20 cellular contexts compared by ENCODE assay signal in genomic region chr10:125606406-125606805, GRCh38.
"Had no signal": no experiment of that assay in that cellular context is flagged by ENCODE, and none has a peak within 500 bp of the region (broad histone marks: within the 10 kb centered on the region; RNA-seq: fewer than 3 reads in every experiment).

No MANE protein-coding gene starts in this region.

- H3K9me3 Mint-ChIP-seq: activated CD4-positive, alpha-beta T cell treated with anti-CD3 and anti-CD28 coated beads, Interleukin-2, amount 10 ng/mL, durations not matched to agents 7 days and 5 days; activated CD8-positive, alpha-beta T cell treated with anti-CD3 and anti-CD28 coated beads for 36 hours; type B pancreatic cell had no signal

- H3K27ac Mint-ChIP-seq: activated CD4-positive, alpha-beta T cell treated with anti-CD3 and anti-CD28 coated beads, Interleukin-2, amount 10 ng/mL, durations not matched to agents 7 days and 5 days; activated CD8-positive, alpha-beta memory T cell treated with anti-CD3 and anti-CD28 coated beads, Interleukin-2, amount 10 ng/mL, durations not matched to agents 7 days and 5 days; activated CD8-positive, alpha-beta T cell treated with anti-CD3 and anti-CD28 coated beads for 36 hours; activated naive CD4-positive, alpha-beta T cell treated with anti-CD3 and anti-CD28 coated beads, Interleukin-2, amount 50 U/mL, for 72 hours; naive thymus-derived CD4-positive, alpha-beta T cell; T-helper 17 cell; type B pancreatic cell had no signal

- ATAC-seq: activated CD8-positive, alpha-beta memory T cell treated with anti-CD3 and anti-CD28 coated beads, Interleukin-2, amount 10 ng/mL, durations not matched to agents 7 days and 5 days; activated CD8-positive, alpha-beta T cell treated with anti-CD3 and anti-CD28 coated beads for 36 hours; activated naive CD4-positive, alpha-beta T cell treated with anti-CD3 and anti-CD28 coated beads, Interleukin-2, amount 50 U/mL, for 72 hours; naive thymus-derived CD4-positive, alpha-beta T cell; T-helper 17 cell had no signal

- H3K4me1 Mint-ChIP-seq: activated CD4-positive, alpha-beta T cell treated with anti-CD3 and anti-CD28 coated beads, Interleukin-2, amount 10 ng/mL, durations not matched to agents 7 days and 5 days; activated CD8-positive, alpha-beta memory T cell treated with anti-CD3 and anti-CD28 coated beads, Interleukin-2, amount 10 ng/mL, durations not matched to agents 7 days and 5 days; naive thymus-derived CD4-positive, alpha-beta T cell; neural crest cell; T-helper 17 cell had no signal

- H3K4me3 Mint-ChIP-seq: activated CD4-positive, alpha-beta T cell treated with anti-CD3 and anti-CD28 coated beads, Interleukin-2, amount 10 ng/mL, durations not matched to agents 7 days and 5 days; activated CD8-positive, alpha-beta memory T cell treated with anti-CD3 and anti-CD28 coated beads, Interleukin-2, amount 10 ng/mL, durations not matched to agents 7 days and 5 days; activated CD8-positive, alpha-beta T cell treated with anti-CD3 and anti-CD28 coated beads for 36 hours; naive thymus-derived CD4-positive, alpha-beta T cell; neural crest cell; T-helper 17 cell; type B pancreatic cell had no signal

- H3K27me3 Mint-ChIP-seq: activated CD4-positive, alpha-beta T cell treated with anti-CD3 and anti-CD28 coated beads, Interleukin-2, amount 10 ng/mL, durations not matched to agents 7 days and 5 days; activated CD8-positive, alpha-beta memory T cell treated with anti-CD3 and anti-CD28 coated beads, Interleukin-2, amount 10 ng/mL, durations not matched to agents 7 days and 5 days; T-helper 17 cell; type B pancreatic cell had no signal

- H3K36me3 Mint-ChIP-seq: activated CD8-positive, alpha-beta memory T cell treated with anti-CD3 and anti-CD28 coated beads, Interleukin-2, amount 10 ng/mL, durations not matched to agents 7 days and 5 days; activated naive CD4-positive, alpha-beta T cell treated with anti-CD3 and anti-CD28 coated beads, Interleukin-2, amount 50 U/mL, for 72 hours; naive thymus-derived CD4-positive, alpha-beta T cell; type B pancreatic cell had no signal

- DNase-seq: activated CD4-positive, alpha-beta T cell treated with anti-CD3 and anti-CD28 coated beads, Interleukin-2, amount 10 ng/mL, durations not matched to agents 7 days and 5 days; activated CD4-positive, CD25-positive, alpha-beta regulatory T cell treated with anti-CD3 and anti-CD28 coated beads, Interleukin-2, amount 50 U/mL, for 72 hours; activated CD8-positive, alpha-beta memory T cell treated with anti-CD3 and anti-CD28 coated beads, Interleukin-2, amount 10 ng/mL, durations not matched to agents 7 days and 5 days; activated CD8-positive, alpha-beta T cell treated with anti-CD3 and anti-CD28 coated beads for 36 hours; activated gamma-delta T cell treated with Interleukin-2 at 50 U/mL for 16 hours; activated T-cell treated with anti-CD3 and anti-CD28 coated beads for 4 hours; brain microvascular endothelial cell; caudate nucleus; foreskin fibroblast; kidney; naive thymus-derived CD4-positive, alpha-beta T cell; occipital lobe; stimulated activated CD4-positive, alpha-beta T cell treated with anti-CD3 and anti-CD28 coated beads, Interleukin-2, amount 100 ng/mL, for 48 hours; stimulated activated CD8-positive, alpha-beta memory T cell treated with anti-CD3 and anti-CD28 coated beads, Interleukin-4, amount 100 ng/mL, for 48 hours; stimulated activated naive CD4-positive, alpha-beta T cell; T-helper 17 cell; WERI-Rb-1 had no signal
